Comparison of ENCODE assay signal across 1 cellular context in the genomic region with DNA sequence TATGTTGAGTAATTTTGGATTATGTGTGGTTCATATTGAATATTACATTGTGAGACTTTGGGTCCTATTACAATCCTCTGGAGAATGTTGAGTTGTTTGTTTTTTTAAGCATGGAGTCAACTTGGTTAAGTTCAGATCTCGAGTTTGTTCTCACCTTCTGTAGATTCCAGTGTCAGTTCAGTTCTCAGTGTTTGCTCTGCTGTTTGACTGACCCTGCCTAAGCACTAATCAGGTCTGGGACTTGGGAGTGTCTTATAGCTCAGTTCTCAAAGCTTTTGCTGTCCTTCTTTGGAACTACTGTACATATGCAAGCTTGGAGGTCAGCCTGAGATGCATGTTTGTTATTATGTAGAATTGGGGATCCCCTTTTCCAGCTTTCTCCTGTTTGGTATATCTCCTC.
TF ChIP-seq lines count a peak whose summit lies in the region.

No MANE protein-coding gene starts in this region.

TF ChIP-seq in H1, 55 proteins besides CTCF, POLR2A, EP300 and RAD21:
- TF ChIP-seq SUZ12 (IDR thresholded peaks at IDR 0.05; ENCODE audit: low read length): no peak
- no peak for TF ChIP-seq HDAC2 (IDR thresholded peaks at IDR 0.05; ENCODE audit: borderline replicate concordance in 1 of 2, low read depth in 2 of 2, low read length in 2 of 2)
- TF ChIP-seq TAF1 (IDR thresholded peaks at IDR 0.05; ENCODE audit: low read depth, low read length): no peak
- TF ChIP-seq POLR2AphosphoS5 (IDR thresholded peaks at IDR 0.05; ENCODE audit: low read depth, low read length): no peak
- TF ChIP-seq RFX5 (IDR thresholded peaks at IDR 0.05; ENCODE audit: borderline replicate concordance, low read depth, low read length): no peak
- TF ChIP-seq SP2 (IDR thresholded peaks at IDR 0.05; ENCODE audit: low read length): no peak
- no peak for TF ChIP-seq CBX5 (IDR thresholded peaks at IDR 0.05; ENCODE audit: low read depth, low read length)
- no peak for TF ChIP-seq RXRA (IDR thresholded peaks at IDR 0.05; ENCODE audit: insufficient read depth, low read depth, low read length)
- TF ChIP-seq EZH2 (IDR thresholded peaks at IDR 0.05; ENCODE audit: low read depth, low read length, severe bottlenecking): no peak
- TF ChIP-seq TBP (IDR thresholded peaks at IDR 0.05; ENCODE audit: low read depth, low read length): no peak
- no peak for TF ChIP-seq SP4 (IDR thresholded peaks at IDR 0.05; ENCODE audit: low read length)
